ENCODE assay signal across 1 cellular context in the genomic region with DNA sequence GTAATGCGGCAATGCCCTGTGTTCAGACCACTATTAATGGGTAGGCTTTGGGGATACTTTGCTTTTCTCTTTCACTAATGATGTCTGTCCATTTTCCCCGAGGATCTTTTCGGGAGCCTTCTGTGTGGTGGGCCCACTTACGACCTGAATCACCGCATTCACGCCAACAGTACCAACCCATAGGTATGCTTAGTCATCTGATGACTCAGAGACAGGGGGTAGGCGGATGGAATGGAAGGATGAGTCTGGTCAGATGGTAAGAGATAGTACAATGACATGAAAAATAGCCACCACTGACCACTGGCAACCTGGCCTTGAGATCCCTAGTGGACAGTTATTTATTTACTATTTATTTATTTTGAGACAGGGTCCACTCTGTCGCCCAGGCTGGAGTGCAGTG.
TF ChIP-seq lines count a peak whose summit lies in the region.

No MANE protein-coding gene starts in this region.

TF ChIP-seq in SK-N-SH treated with all-trans-retinoic acid at 6 μM for 48 hours, 23 proteins besides CTCF, POLR2A, EP300 and RAD21 (continued from another document):
- no peak for TF ChIP-seq OSR1 (CRISPR knock-in tag; IDR thresholded peaks at IDR 0.05)
- no peak for TF ChIP-seq ZNF70 (CRISPR knock-in tag; IDR thresholded peaks at IDR 0.05)
- TF ChIP-seq ZFP3 (CRISPR knock-in tag; IDR thresholded peaks at IDR 0.05) = no peak
- TF ChIP-seq ZNF565 (CRISPR knock-in tag; conservative IDR thresholded peaks at IDR 0.05; ENCODE audit: low read depth) = no peak
- TF ChIP-seq, protein P1, sequence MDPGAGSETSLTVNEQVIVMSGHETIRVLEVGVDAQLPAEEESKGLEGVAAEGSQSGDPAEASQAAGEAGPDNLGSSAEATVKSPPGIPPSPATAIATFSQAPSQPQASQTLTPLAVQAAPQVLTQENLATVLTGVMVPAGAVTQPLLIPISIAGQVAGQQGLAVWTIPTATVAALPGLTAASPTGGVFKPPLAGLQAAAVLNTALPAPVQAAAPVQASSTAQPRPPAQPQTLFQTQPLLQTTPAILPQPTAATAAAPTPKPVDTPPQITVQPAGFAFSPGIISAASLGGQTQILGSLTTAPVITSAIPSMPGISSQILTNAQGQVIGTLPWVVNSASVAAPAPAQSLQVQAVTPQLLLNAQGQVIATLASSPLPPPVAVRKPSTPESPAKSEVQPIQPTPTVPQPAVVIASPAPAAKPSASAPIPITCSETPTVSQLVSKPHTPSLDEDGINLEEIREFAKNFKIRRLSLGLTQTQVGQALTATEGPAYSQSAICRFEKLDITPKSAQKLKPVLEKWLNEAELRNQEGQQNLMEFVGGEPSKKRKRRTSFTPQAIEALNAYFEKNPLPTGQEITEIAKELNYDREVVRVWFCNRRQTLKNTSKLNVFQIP (CRISPR knock-in tag; IDR thresholded peaks at IDR 0.05; ENCODE audit: borderline replicate concordance, low read depth) = no peak
- no peak for TF ChIP-seq SNAI2 (CRISPR knock-in tag; IDR thresholded peaks at IDR 0.05)
- TF ChIP-seq TCF4 (CRISPR knock-in tag; IDR thresholded peaks at IDR 0.05; ENCODE audit: borderline replicate concordance) = no peak
